In genomic region chr7:2301510-2301860, GRCh38 we compare ENCODE assay signal across 19 cellular contexts. TPM values are rescaled to one million over a fixed set of nuclear protein-coding genes. Genes with fewer than 3 reads are reported as not detected.
DNase-seq lines count a peak whose midpoint lies in the region; ATAC-seq and TF ChIP-seq lines count a peak whose summit lies in the region.
"Had no signal": no experiment of that assay in that cellular context is flagged by ENCODE, and none has a peak within 500 bp of the region (broad histone marks: within the 10 kb centered on the region; RNA-seq: fewer than 3 reads in every experiment).

No MANE protein-coding gene starts in this region.

- H3K4me3 ChIP-seq in ACC112 (ENCODE audit: low read depth, low read length): no peak overlapping the region
- H3K4me3 ChIP-seq: cardiac muscle cell, left ventricle myocardium inferior, prostate gland, SJCRH30 had no signal

- DNase-seq in H4 (ENCODE audit: low spot score) (peak; percentile 25), WTC11 (ENCODE audit: low spot score) (peak; percentile 67), iPS-NIHi11 (ENCODE audit: low spot score) (peak; percentile 54), NCI-H524 (lab: John Stamatoyannopoulos, UW) (no peak)
- no peak for DNase-seq in stimulated activated CD4-positive, alpha-beta T cell treated with anti-CD3 and anti-CD28 coated beads, Interleukin-1b, Interleukin-23, amount 100 ng/mL, for 48 hours
- DNase-seq: CD4-positive, alpha-beta memory T cell; effector memory CD8-positive, alpha-beta T cell; hippocampal formation; left ventricle myocardium inferior; NCI-H187 treated with DMSO at 0.1 percent for 48 hours; SJCRH30; small intestine; stimulated activated naive CD4-positive, alpha-beta T cell treated with Interleukin-2 at 50 U/mL for 16 hours had no signal

- no peaks in the 10 kb centered on the region; the same call in 1 of the 2 replicates for H3K27me3 Mint-ChIP-seq in WTC11 (ENCODE audit: low read depth)
- H3K27me3 Mint-ChIP-seq: CD4-positive, alpha-beta memory T cell; effector memory CD8-positive, alpha-beta T cell; natural killer cell treated with Interleukin-12 subunit alpha and Interleukin-12 subunit beta and Interleukin-15 and Interleukin-18, amount 100 ng/mL, for 72 hours had no signal

- peaks cover 18% of the 10 kb centered on the region for H3K4me1 ChIP-seq in ACC112 (ENCODE audit: control insufficient read depth, insufficient read depth, low read length, unreplicated experiment)
- H3K4me1 ChIP-seq: prostate gland, SJCRH30 had no signal

- TF ChIP-seq CTCF in WTC11 (IDR thresholded peaks at IDR 0.05): no peak

- H3K36me3 ChIP-seq in ACC112 (ENCODE audit: insufficient read depth, low read length): no peaks in the 10 kb centered on the region
- H3K36me3 ChIP-seq: cardiac muscle cell, left ventricle myocardium inferior, prostate gland, SJCRH30 had no signal

- H3K27ac ChIP-seq in ACC112 (ENCODE audit: low read depth, low read length): peak overlapping the region; percentile 47; the same call in 1 of the 2 replicates
- H3K27ac ChIP-seq: cardiac muscle cell, left ventricle myocardium inferior, prostate gland, SJCRH30 had no signal

- H3K4me1 Mint-ChIP-seq in WTC11: peaks cover 30% of the 10 kb centered on the region

- H3K4me3 Mint-ChIP-seq in WTC11: peak overlapping the region; percentile 31; the same call in 1 of the 2 replicates
- H3K4me3 Mint-ChIP-seq: CD4-positive, alpha-beta memory T cell; effector memory CD8-positive, alpha-beta T cell; natural killer cell treated with Interleukin-12 subunit alpha and Interleukin-12 subunit beta and Interleukin-15 and Interleukin-18, amount 100 ng/mL, for 72 hours had no signal

- H3K27me3 ChIP-seq in ACC112 (ENCODE audit: insufficient read depth, low read length): no peaks in the 10 kb centered on the region
- H3K27me3 ChIP-seq: cardiac muscle cell, SJCRH30 had no signal

- H3K79me2 ChIP-seq in ACC112 (ENCODE audit: control insufficient read depth, insufficient read depth, low read length, unreplicated experiment): peaks cover 14% of the 10 kb centered on the region

- CTCF ChIA-PET in WTC11 (lab: Charles Lee): interaction anchor here (1.6 kb wide), 1 partner anchor 20 kb away, joined by 6 read pairs; no protein-coding TSS in a partner anchor

- H3K27ac Mint-ChIP-seq in WTC11: peak overlapping the region; percentile 96
- H3K27ac Mint-ChIP-seq: effector memory CD8-positive, alpha-beta T cell had no signal

- peaks cover 14% of the 10 kb centered on the region for H3K9me3 Mint-ChIP-seq in WTC11
- H3K9me3 Mint-ChIP-seq: effector memory CD8-positive, alpha-beta T cell; natural killer cell treated with Interleukin-12 subunit alpha and Interleukin-12 subunit beta and Interleukin-15 and Interleukin-18, amount 100 ng/mL, for 72 hours had no signal

- H2AFZ ChIP-seq in ACC112 (ENCODE audit: low read length, unreplicated experiment): no peak overlapping the region

- POLR2A ChIA-PET in WTC11 (lab: Charles Lee): interaction anchor here (1.0 kb wide), 1 partner anchor 32 kb away, joined by 3 read pairs; no protein-coding TSS in a partner anchor

- peaks cover 26% of the 10 kb centered on the region for H3K36me3 Mint-ChIP-seq in WTC11
- H3K36me3 Mint-ChIP-seq: CD4-positive, alpha-beta memory T cell; natural killer cell treated with Interleukin-12 subunit alpha and Interleukin-12 subunit beta and Interleukin-15 and Interleukin-18, amount 100 ng/mL, for 72 hours had no signal

- ATAC-seq in WTC11 (peak; percentile 68), GM18498 (IDR thresholded peaks at IDR 0.05; ENCODE audit: unreplicated experiment) (no peak)
- ATAC-seq in activated CD4-positive, CD25-positive, alpha-beta regulatory T cell treated with anti-CD3 and anti-CD28 coated beads, Interleukin-2, amount 50 U/mL, for 24 hours: no peak
- ATAC-seq: effector memory CD8-positive, alpha-beta T cell; natural killer cell treated with Interleukin-12 subunit alpha and Interleukin-12 subunit beta and Interleukin-15 and Interleukin-18, amount 100 ng/mL, for 72 hours had no signal

TF ChIP-seq in WTC11, 78 proteins besides CTCF, POLR2A, EP300 and RAD21:
- TF ChIP-seq, protein P1, sequence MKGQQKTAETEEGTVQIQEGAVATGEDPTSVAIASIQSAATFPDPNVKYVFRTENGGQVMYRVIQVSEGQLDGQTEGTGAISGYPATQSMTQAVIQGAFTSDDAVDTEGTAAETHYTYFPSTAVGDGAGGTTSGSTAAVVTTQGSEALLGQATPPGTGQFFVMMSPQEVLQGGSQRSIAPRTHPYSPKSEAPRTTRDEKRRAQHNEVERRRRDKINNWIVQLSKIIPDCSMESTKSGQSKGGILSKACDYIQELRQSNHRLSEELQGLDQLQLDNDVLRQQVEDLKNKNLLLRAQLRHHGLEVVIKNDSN (CRISPR knock-in tag; IDR thresholded peaks at IDR 0.05): no peak
- no peak for TF ChIP-seq FOXP1 (CRISPR knock-in tag; IDR thresholded peaks at IDR 0.05; ENCODE audit: borderline replicate concordance)
- TF ChIP-seq NR2C2 (CRISPR knock-in tag; IDR thresholded peaks at IDR 0.05): no peak
- TF ChIP-seq ETV6 (CRISPR knock-in tag; IDR thresholded peaks at IDR 0.05): peak; percentile 17; the same call in 1 of the 2 replicates
- TF ChIP-seq CREB1 (CRISPR knock-in tag; IDR thresholded peaks at IDR 0.05): no peak

RNA-seq across cellular contexts. Expression of gene SNX8, which starts 12.8 kb away (rescaled TPM):
- total RNA-seq in H4 (2014; rRNA removed; shearing (Covaris generic)): 27.7 and 40.2 TPM in 2 replicates
- 44.9 to 50.8 TPM (median 49.6 TPM) in 3 replicates for total RNA-seq in WTC11 (2021)

RNA-seq across cellular contexts. Expression of gene EIF3B, which starts 53.1 kb away (rescaled TPM):
- 361 and 382 TPM in 2 replicates for total RNA-seq in H4 (2014; rRNA removed; shearing (Covaris generic))
- total RNA-seq in WTC11 (2021): 300 to 361 TPM (median 304 TPM) in 3 replicates

RNA-seq across cellular contexts. Expression of gene NUDT1, which starts 59.5 kb away (rescaled TPM):
- total RNA-seq in H4 (2014; rRNA removed; shearing (Covaris generic)): 162 and 206 TPM in 2 replicates
- 100 to 108 TPM (median 102 TPM) in 3 replicates for total RNA-seq in WTC11 (2021)

RNA-seq across cellular contexts. Expression of gene MRM2, which starts 59.5 kb away (rescaled TPM):
- total RNA-seq in H4 (2014; rRNA removed; shearing (Covaris generic)): 66.9 and 93.0 TPM in 2 replicates
- 33.6 to 38.9 TPM (median 34.7 TPM) in 3 replicates for total RNA-seq in WTC11 (2021)

Comparison
In these comparisons a context has a peak if more than half of its experiments do, and no peak if none do; other contexts are left out.
1. DNase-seq: peak in H4 (single experiment), WTC11 (single experiment) and iPS-NIHi11 (single experiment); none in stimulated activated CD4-positive, alpha-beta T cell treated with anti-CD3 and anti-CD28 coated beads, Interleukin-1b, Interleukin-23, amount 100 ng/mL, for 48 hours (single experiment) and NCI-H524 (0 of 2).